In the genomic region with DNA sequence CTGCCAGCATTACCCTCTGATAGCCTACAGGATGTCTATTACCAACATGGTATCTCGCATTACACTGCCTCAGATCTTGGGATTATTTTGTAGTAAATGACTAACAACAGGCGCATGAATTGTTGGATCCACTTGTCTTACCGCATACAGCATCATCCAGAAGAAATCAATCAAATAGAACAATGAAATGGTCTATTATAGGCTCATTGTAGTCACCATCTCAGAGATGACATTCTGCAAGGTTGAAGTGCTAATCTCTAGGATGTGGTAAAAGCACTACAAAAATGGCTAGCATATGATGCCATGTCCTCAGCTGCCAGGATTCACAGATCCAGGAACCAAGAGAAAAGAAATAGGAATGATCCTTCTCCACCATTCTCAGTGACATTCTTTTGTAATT, we compare ENCODE assay signal across 19 cellular contexts. TPM values are rescaled to one million over a fixed set of nuclear protein-coding genes. Genes with fewer than 3 reads are reported as not detected.
DNase-seq lines count a peak whose midpoint lies in the region; ATAC-seq and TF ChIP-seq lines count a peak whose summit lies in the region.
"Had no signal": no experiment of that assay in that cellular context is flagged by ENCODE, and none has a peak within 500 bp of the region (broad histone marks: within the 10 kb centered on the region; RNA-seq: fewer than 3 reads in every experiment).

No MANE protein-coding gene starts in this region.

- no peaks in the 10 kb centered on the region for H3K27me3 Mint-ChIP-seq in HFFc6 (ENCODE audit: insufficient read depth)

- H3K27ac Mint-ChIP-seq in HFFc6, result no peak overlapping the region
- H3K27ac Mint-ChIP-seq: H9 had no signal

- TF ChIP-seq CTCF in SU-DHL-6 (IDR thresholded peaks at IDR 0.05; ENCODE audit: insufficient read depth, low read length, poor library complexity, severe bottlenecking), result no peak
- TF ChIP-seq CTCF in HFFc6 (IDR thresholded peaks at IDR 0.05), result no peak

- peak overlapping the region; percentile 68 for H3K27ac ChIP-seq in BLaER1
- no peak overlapping the region for H3K27ac ChIP-seq in SU-DHL-6 (ENCODE audit: low read depth, low read length)
- H3K27ac ChIP-seq: foreskin keratinocyte, pancreas, skin epidermis, upper lobe of left lung had no signal

- H3K4me3 ChIP-seq in BLaER1, result no peak overlapping the region
- no peak overlapping the region for H3K4me3 ChIP-seq in SU-DHL-6 (ENCODE audit: insufficient read depth, low read length, poor library complexity, severe bottlenecking)
- H3K4me3 ChIP-seq: left lung, pancreas, Peyer's patch, skin epidermis, upper lobe of left lung had no signal

- no peaks in the 10 kb centered on the region for H3K79me2 ChIP-seq in SU-DHL-6 (ENCODE audit: insufficient read depth, low read length)

- H3K4me3 Mint-ChIP-seq in HFFc6, result no peak overlapping the region
- H3K4me3 Mint-ChIP-seq: H9 had no signal

- ATAC-seq in GM18909 (IDR thresholded peaks at IDR 0.05; ENCODE audit: poor library complexity, unreplicated experiment), result peak; percentile 17
- ATAC-seq in HG02981 (IDR thresholded peaks at IDR 0.05; ENCODE audit: unreplicated experiment), result peak; percentile 2
- ATAC-seq: foreskin keratinocyte, pancreas had no signal

- peaks cover 21% of the 10 kb centered on the region for H3K4me1 ChIP-seq in BLaER1
- H3K4me1 ChIP-seq: foreskin keratinocyte, pancreas, Peyer's patch, upper lobe of left lung had no signal

- H2AFZ ChIP-seq in SU-DHL-6 (ENCODE audit: low read depth, low read length, severe bottlenecking), result peak overlapping the region; percentile 57

- H3K9ac ChIP-seq in BLaER1, result no peak overlapping the region
- H3K9ac ChIP-seq in SU-DHL-6 (ENCODE audit: low read length), result 0 out of 2 replicates have a peak overlapping the region, but pooled peaks have one; percentile 9

- H3K4me1 Mint-ChIP-seq in HFFc6 (ENCODE audit: low read depth), result no peaks in the 10 kb centered on the region

- no peaks in the 10 kb centered on the region for H3K9me3 Mint-ChIP-seq in HFFc6
- H3K9me3 Mint-ChIP-seq: H9 had no signal

- peaks cover 5% of the 10 kb centered on the region; the same call in 1 of the 2 replicates for H3K36me3 Mint-ChIP-seq in HFFc6 (ENCODE audit: low read depth)

- no peaks in the 10 kb centered on the region for H3K36me3 ChIP-seq in BLaER1
- H3K36me3 ChIP-seq in SU-DHL-6 (ENCODE audit: low read length), result no peaks in the 10 kb centered on the region
- H3K36me3 ChIP-seq: pancreas had no signal

- no peaks in the 10 kb centered on the region for H3K9me3 ChIP-seq in BLaER1
- no peaks in the 10 kb centered on the region for H3K9me3 ChIP-seq in SU-DHL-6 (ENCODE audit: insufficient read depth, low read length)
- H3K9me3 ChIP-seq: left lung, pancreas, Peyer's patch, upper lobe of left lung had no signal

- peaks cover 5% of the 10 kb centered on the region; the same call in 1 of the 2 replicates for H3F3A ChIP-seq in SU-DHL-6 (ENCODE audit: insufficient read depth)

- no peaks in the 10 kb centered on the region for H3K27me3 ChIP-seq in BLaER1
- H3K27me3 ChIP-seq in SU-DHL-6 (ENCODE audit: low read length), result no peaks in the 10 kb centered on the region
- H3K27me3 ChIP-seq: foreskin keratinocyte, left lung, pancreas, Peyer's patch, upper lobe of left lung had no signal

- H4K20me1 ChIP-seq in BLaER1, result no peaks in the 10 kb centered on the region
- no peaks in the 10 kb centered on the region for H4K20me1 ChIP-seq in SU-DHL-6 (ENCODE audit: low read depth, low read length)

- DNase-seq in A172 (ENCODE audit: low spot score) (no peak), HFFc6 (no peak), NCI-H1105 treated with DMSO at 0.1 percent for 48 hours (lab: John Stamatoyannopoulos, UW) (no peak)
- DNase-seq in stimulated activated CD4-positive, alpha-beta T cell treated with anti-CD3 and anti-CD28 coated beads, Interleukin-15, amount 100 ng/mL, for 24 hours, result no peak
- DNase-seq: activated gamma-delta T cell treated with Interleukin-2 at 50 U/mL for 16 hours; foreskin keratinocyte; H9; left lung; NCI-H146; pancreas; stimulated activated naive CD4-positive, alpha-beta T cell; SW 1271; upper lobe of left lung had no signal

- H3K9me2 ChIP-seq in SU-DHL-6 (replicated peaks; ENCODE audit: insufficient read depth, low read length), result no peaks in the 10 kb centered on the region

- H3K4me2 ChIP-seq in BLaER1 (peak overlapping the region; percentile 65), SU-DHL-6 (ENCODE audit: low read depth, low read length, poor library complexity, severe bottlenecking) (peak overlapping the region; percentile 54)

RNA-seq across cellular contexts. Expression of a gene that starts 52.0 kb away (rescaled TPM):
- 68.0 and 84.5 TPM in 2 replicates for total RNA-seq in A172 (2014; rRNA removed; shearing (Covaris generic))
- 10 to 100 TPM; 49.2 to 61.0 (median 54.8) TPM for total RNA-seq in HFFc6 (2021; fragmentation: NEBNext Ultra II Directional; extraction: Animal tissue kit (Norgen Biotek cat#: 25700))
